1 cellular context compared by ENCODE assay signal in the genomic region with DNA sequence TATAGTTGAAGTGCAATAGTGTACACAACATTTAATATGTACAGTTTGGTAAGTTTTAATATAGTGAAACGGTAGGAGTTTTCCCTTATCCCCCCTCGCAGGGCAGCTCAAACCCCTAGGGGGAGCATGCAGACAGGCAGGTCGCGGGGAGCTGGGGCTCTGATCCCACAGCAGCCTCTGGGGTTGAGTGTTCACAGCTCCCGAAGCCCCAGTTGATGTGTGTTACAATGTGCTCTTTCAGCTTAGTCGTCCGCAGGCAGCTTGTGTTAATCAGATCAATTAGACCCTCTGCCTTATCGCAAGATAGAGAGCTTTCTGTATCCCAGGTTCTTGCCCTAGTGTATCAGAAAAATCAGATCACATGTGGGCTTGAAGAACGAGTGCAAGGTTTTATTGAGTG.
TF ChIP-seq lines count a peak whose summit lies in the region.

No MANE protein-coding gene starts in this region.

TF ChIP-seq in HepG2, 621 proteins besides CTCF, POLR2A, EP300 and RAD21 (continued from another document):
- TF ChIP-seq ZNF747 (CRISPR knock-in tag; IDR thresholded peaks at IDR 0.05; ENCODE audit: borderline replicate concordance), result no peak
- TF ChIP-seq SRF (IDR thresholded peaks at IDR 0.05; ENCODE audit: low read depth, low read length), result no peak
- no peak for TF ChIP-seq ARHGAP35 (CRISPR knock-in tag; IDR thresholded peaks at IDR 0.05; ENCODE audit: borderline replicate concordance)
TF ChIP-seq in HepG2: peak in this region for 0.
